1 cellular context compared by ENCODE assay signal in the genomic region with DNA sequence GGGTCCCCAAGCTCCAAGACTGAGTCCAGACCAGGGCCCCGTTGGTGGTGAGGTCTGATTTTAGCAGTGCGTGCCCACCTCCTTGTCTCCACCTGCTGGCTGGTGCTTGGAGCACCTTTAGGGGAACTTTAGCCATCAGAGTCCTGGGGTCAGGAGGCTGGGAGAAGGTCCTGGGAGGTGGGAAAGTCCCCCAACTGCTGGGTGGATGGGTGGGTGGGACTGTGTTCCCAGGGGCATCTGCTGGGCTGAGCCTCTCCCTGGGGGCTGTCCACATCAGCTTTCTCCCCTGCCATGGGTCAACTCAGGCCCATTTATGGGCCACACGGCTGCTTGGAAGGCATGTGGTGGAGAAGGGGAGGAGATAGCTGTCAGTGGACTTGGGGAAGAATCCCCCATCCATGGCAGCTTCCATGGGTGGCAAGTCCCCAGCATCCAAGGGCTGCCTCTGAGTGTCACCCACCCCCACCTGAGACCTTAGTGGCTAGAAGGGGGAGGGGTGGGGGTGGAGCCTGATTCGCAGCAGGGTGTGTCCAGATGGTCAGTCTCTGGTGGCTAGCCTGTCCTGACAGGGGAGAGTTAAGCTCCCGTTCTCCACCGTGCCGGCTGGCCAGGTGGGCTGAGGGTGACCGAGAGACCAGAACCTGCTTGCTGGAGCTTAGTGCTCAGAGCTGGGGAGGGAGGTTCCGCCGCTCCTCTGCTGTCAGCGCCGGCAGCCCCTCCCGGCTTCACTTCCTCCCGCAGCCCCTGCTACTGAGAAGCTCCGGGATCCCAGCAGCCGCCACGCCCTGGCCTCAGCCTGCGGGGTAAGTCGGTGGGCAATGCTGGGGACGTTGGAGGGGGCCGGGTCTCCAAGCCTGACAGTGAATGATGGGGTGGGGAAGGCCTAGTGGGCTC.
TF ChIP-seq lines count a peak whose summit lies in the region.

A gene with protein sequence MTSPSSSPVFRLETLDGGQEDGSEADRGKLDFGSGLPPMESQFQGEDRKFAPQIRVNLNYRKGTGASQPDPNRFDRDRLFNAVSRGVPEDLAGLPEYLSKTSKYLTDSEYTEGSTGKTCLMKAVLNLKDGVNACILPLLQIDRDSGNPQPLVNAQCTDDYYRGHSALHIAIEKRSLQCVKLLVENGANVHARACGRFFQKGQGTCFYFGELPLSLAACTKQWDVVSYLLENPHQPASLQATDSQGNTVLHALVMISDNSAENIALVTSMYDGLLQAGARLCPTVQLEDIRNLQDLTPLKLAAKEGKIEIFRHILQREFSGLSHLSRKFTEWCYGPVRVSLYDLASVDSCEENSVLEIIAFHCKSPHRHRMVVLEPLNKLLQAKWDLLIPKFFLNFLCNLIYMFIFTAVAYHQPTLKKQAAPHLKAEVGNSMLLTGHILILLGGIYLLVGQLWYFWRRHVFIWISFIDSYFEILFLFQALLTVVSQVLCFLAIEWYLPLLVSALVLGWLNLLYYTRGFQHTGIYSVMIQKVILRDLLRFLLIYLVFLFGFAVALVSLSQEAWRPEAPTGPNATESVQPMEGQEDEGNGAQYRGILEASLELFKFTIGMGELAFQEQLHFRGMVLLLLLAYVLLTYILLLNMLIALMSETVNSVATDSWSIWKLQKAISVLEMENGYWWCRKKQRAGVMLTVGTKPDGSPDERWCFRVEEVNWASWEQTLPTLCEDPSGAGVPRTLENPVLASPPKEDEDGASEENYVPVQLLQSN (plus strand): TSS at position 541 of the 894 bp plus-strand sequence. CDS start 2,098 bp downstream, outside the sequence.

TF ChIP-seq in H1, 55 proteins besides CTCF, POLR2A, EP300 and RAD21:
- TF ChIP-seq HDAC2 (IDR thresholded peaks at IDR 0.05; ENCODE audit: borderline replicate concordance in 1 of 2, low read depth in 2 of 2, low read length in 2 of 2) (no peak), CTBP2 (IDR thresholded peaks at IDR 0.05; ENCODE audit: borderline replicate concordance, insufficient read depth, insufficient read length, low read length) (no peak), BACH1 (IDR thresholded peaks at IDR 0.05; ENCODE audit: low read length) (no peak), FOSL1 (IDR thresholded peaks at IDR 0.05; ENCODE audit: insufficient read depth, low read depth, low read length) (no peak), TBP (IDR thresholded peaks at IDR 0.05; ENCODE audit: low read depth, low read length) (no peak), KDM1A (IDR thresholded peaks at IDR 0.05; ENCODE audit: borderline replicate concordance, low read length) (no peak)
- TF ChIP-seq, protein P1, sequence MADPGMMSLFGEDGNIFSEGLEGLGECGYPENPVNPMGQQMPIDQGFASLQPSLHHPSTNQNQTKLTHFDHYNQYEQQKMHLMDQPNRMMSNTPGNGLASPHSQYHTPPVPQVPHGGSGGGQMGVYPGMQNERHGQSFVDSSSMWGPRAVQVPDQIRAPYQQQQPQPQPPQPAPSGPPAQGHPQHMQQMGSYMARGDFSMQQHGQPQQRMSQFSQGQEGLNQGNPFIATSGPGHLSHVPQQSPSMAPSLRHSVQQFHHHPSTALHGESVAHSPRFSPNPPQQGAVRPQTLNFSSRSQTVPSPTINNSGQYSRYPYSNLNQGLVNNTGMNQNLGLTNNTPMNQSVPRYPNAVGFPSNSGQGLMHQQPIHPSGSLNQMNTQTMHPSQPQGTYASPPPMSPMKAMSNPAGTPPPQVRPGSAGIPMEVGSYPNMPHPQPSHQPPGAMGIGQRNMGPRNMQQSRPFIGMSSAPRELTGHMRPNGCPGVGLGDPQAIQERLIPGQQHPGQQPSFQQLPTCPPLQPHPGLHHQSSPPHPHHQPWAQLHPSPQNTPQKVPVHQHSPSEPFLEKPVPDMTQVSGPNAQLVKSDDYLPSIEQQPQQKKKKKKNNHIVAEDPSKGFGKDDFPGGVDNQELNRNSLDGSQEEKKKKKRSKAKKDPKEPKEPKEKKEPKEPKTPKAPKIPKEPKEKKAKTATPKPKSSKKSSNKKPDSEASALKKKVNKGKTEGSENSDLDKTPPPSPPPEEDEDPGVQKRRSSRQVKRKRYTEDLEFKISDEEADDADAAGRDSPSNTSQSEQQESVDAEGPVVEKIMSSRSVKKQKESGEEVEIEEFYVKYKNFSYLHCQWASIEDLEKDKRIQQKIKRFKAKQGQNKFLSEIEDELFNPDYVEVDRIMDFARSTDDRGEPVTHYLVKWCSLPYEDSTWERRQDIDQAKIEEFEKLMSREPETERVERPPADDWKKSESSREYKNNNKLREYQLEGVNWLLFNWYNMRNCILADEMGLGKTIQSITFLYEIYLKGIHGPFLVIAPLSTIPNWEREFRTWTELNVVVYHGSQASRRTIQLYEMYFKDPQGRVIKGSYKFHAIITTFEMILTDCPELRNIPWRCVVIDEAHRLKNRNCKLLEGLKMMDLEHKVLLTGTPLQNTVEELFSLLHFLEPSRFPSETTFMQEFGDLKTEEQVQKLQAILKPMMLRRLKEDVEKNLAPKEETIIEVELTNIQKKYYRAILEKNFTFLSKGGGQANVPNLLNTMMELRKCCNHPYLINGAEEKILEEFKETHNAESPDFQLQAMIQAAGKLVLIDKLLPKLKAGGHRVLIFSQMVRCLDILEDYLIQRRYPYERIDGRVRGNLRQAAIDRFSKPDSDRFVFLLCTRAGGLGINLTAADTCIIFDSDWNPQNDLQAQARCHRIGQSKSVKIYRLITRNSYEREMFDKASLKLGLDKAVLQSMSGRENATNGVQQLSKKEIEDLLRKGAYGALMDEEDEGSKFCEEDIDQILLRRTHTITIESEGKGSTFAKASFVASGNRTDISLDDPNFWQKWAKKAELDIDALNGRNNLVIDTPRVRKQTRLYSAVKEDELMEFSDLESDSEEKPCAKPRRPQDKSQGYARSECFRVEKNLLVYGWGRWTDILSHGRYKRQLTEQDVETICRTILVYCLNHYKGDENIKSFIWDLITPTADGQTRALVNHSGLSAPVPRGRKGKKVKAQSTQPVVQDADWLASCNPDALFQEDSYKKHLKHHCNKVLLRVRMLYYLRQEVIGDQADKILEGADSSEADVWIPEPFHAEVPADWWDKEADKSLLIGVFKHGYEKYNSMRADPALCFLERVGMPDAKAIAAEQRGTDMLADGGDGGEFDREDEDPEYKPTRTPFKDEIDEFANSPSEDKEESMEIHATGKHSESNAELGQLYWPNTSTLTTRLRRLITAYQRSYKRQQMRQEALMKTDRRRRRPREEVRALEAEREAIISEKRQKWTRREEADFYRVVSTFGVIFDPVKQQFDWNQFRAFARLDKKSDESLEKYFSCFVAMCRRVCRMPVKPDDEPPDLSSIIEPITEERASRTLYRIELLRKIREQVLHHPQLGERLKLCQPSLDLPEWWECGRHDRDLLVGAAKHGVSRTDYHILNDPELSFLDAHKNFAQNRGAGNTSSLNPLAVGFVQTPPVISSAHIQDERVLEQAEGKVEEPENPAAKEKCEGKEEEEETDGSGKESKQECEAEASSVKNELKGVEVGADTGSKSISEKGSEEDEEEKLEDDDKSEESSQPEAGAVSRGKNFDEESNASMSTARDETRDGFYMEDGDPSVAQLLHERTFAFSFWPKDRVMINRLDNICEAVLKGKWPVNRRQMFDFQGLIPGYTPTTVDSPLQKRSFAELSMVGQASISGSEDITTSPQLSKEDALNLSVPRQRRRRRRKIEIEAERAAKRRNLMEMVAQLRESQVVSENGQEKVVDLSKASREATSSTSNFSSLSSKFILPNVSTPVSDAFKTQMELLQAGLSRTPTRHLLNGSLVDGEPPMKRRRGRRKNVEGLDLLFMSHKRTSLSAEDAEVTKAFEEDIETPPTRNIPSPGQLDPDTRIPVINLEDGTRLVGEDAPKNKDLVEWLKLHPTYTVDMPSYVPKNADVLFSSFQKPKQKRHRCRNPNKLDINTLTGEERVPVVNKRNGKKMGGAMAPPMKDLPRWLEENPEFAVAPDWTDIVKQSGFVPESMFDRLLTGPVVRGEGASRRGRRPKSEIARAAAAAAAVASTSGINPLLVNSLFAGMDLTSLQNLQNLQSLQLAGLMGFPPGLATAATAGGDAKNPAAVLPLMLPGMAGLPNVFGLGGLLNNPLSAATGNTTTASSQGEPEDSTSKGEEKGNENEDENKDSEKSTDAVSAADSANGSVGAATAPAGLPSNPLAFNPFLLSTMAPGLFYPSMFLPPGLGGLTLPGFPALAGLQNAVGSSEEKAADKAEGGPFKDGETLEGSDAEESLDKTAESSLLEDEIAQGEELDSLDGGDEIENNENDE (IDR thresholded peaks at IDR 0.05; ENCODE audit: insufficient replicate concordance, low read length), result no peak
